Comparison of ENCODE assay signal across 8 cellular contexts in genomic region chr1:2391034-2391384, GRCh38. TPM values are rescaled to one million over a fixed set of nuclear protein-coding genes. Genes with fewer than 3 reads are reported as not detected.
A peak's percentile ranks its signal among the peaks of the same experiment; 100 is the strongest.
DNase-seq lines count a peak whose midpoint lies in the region; ATAC-seq, FAIRE-seq and TF ChIP-seq lines count a peak whose summit lies in the region.

No MANE protein-coding gene starts in this region.

- H3K4me3 ChIP-seq in AG04450 (ENCODE audit: low read depth, low read length) (peak overlapping the region; percentile 82), SJSA1 (peak overlapping the region; percentile 86), endothelial cell of umbilical vein (replicated peaks in 1 of 3; ENCODE audit: insufficient read depth in 1 of 3, low read depth in 1 of 3, low read length in 3 of 3) (peak overlapping the region; percentile 54 to 80 (median 64))

- no peaks in the 10 kb centered on the region for H3K27me3 Mint-ChIP-seq in naive thymus-derived CD8-positive, alpha-beta T cell

- peaks cover 0 to 26% (median 1%) of the 10 kb centered on the region in 3 donors for H3K36me3 Mint-ChIP-seq in naive thymus-derived CD8-positive, alpha-beta T cell

- CTCF ChIA-PET in AG04450 (lab: Charles Lee) (interaction anchor here (0.6 to 1.7 kb wide), 6 partner anchors 9 to 196 kb away, joined by 3 to 8 read pairs (median 6); partner anchors contain the start of gene FAAP20), endothelial cell of umbilical vein (lab: Charles Lee) (interaction anchor here (0.8 to 2.8 kb wide), 9 partner anchors 9 to 1034 kb away, joined by 3 to 36 read pairs (median 4); partner anchors contain the start of gene FAAP20)

- peak overlapping the region; percentile 75 to 90 (median 82) for H3K4me3 Mint-ChIP-seq in naive thymus-derived CD8-positive, alpha-beta T cell

- peaks cover 52% of the 10 kb centered on the region for H3K36me3 ChIP-seq in SJSA1
- peaks cover 0 to 12% of the 10 kb centered on the region in 2 experiments for H3K36me3 ChIP-seq in endothelial cell of umbilical vein (ENCODE audit: control insufficient read depth in 2 of 2, extremely low read depth in 1 of 2, insufficient read depth in 2 of 2, low read length in 2 of 2)

- DNase-seq in AG04450 (ENCODE audit: low read depth, low spot score) (no peak), SJSA1 (ENCODE audit: low read depth in 1 of 2, low spot score in 2 of 2) (no peak), endothelial cell of umbilical vein (ENCODE audit: low read depth, low spot score) (no peak), GM19238 (ENCODE audit: insufficient read length, low spot score) (no peak), SKM-1 treated with dmso at 0.1 percent for 144 hours (lab: John Stamatoyannopoulos, UW; ENCODE audit: unreplicated experiment) (no peak)
- DNase-seq in naive thymus-derived CD8-positive, alpha-beta T cell, result peak in 1 of 10 donors; percentile 31

- H3K9me3 Mint-ChIP-seq in naive thymus-derived CD8-positive, alpha-beta T cell, result no peaks in the 10 kb centered on the region

- H3K4me2 ChIP-seq in endothelial cell of umbilical vein (ENCODE audit: insufficient read depth, low read length), result peak overlapping the region; percentile 27

- TSS peak; percentile 47 for BruUV-seq in endothelial cell of umbilical vein (replicated peaks; lab: Mats Ljungman, UMichigan)

- H4K20me1 ChIP-seq in endothelial cell of umbilical vein (replicated peaks; ENCODE audit: control insufficient read depth, extremely low read depth, insufficient read depth, low read length), result no peaks in the 10 kb centered on the region

- no peaks in the 10 kb centered on the region for H3K9me3 ChIP-seq in AG04450 (ENCODE audit: control insufficient read depth, insufficient read depth, low read length)
- no peaks in the 10 kb centered on the region for H3K9me3 ChIP-seq in SJSA1 (replicated peaks)
- H3K9me3 ChIP-seq in endothelial cell of umbilical vein (replicated peaks; ENCODE audit: control insufficient read depth, insufficient read depth, low read length), result no peaks in the 10 kb centered on the region

- H3K79me2 ChIP-seq in endothelial cell of umbilical vein (ENCODE audit: control insufficient read depth, insufficient read depth, low read length), result peaks cover 35% of the 10 kb centered on the region

- dilution Hi-C loops in endothelial cell of umbilical vein (cut with MboI; ENCODE audit: extremely low pct_ligation_motif_present, low sequenced_read_pairs), result no loop called here

- H2AFZ ChIP-seq in endothelial cell of umbilical vein (ENCODE audit: low read depth, low read length), result peak overlapping the region; percentile 76

- POLR2A ChIA-PET in AG04450 (lab: Yijun Ruan, JAX), result interaction anchor here (0.7 to 1.9 kb wide), 12 partner anchors 10 to 196 kb away, joined by 3 to 12 read pairs (median 4); partner anchors contain the start of genes FAAP20 and PANK4
- POLR2A ChIA-PET in endothelial cell of umbilical vein (lab: Charles Lee), result interaction anchor here (0.8 kb wide), 1 partner anchor 163 kb away, joined by 3 read pairs; no protein-coding TSS in a partner anchor
- POLR2A ChIA-PET in naive thymus-derived CD8-positive, alpha-beta T cell (lab: Charles Lee), result interaction anchor here (1.0 to 2.7 kb wide), 20 partner anchors 9 to 242 kb away, joined by 3 to 16 read pairs (median 9); partner anchors contain the start of genes FAAP20, PANK4, PEX10 and PRXL2B

- TF ChIP-seq POLR2A in GM18505 (IDR thresholded peaks at IDR 0.05; ENCODE audit: borderline replicate concordance, extremely low read depth, insufficient read depth, insufficient read length) (no peak), endothelial cell of umbilical vein (IDR thresholded peaks at IDR 0.05; ENCODE audit: low read depth, low read length) (no peak)

- peaks cover 22 to 43% (median 37%) of the 10 kb centered on the region in 4 donors for H3K4me1 Mint-ChIP-seq in naive thymus-derived CD8-positive, alpha-beta T cell

- TF ChIP-seq CTCF in AG04450 (IDR thresholded peaks at IDR 0.05; ENCODE audit: low read depth, low read length) (no peak), endothelial cell of umbilical vein (IDR thresholded peaks at IDR 0.05; ENCODE audit: extremely low read depth in 1 of 2, insufficient read depth in 1 of 2, low read depth in 1 of 2, low read length in 2 of 2) (no peak)

- no peak overlapping the region for H3K27ac ChIP-seq in AG04450 (ENCODE audit: low read depth, low read length)
- peak overlapping the region; percentile 7; the same call in 1 of the 2 replicates for H3K27ac ChIP-seq in SJSA1
- peak overlapping the region; percentile 77 for H3K27ac ChIP-seq in endothelial cell of umbilical vein (ENCODE audit: insufficient read depth, low read depth, low read length)

- FAIRE-seq in endothelial cell of umbilical vein (lab: Jason Lieb, UNC), result no peak

- peaks cover 23% of the 10 kb centered on the region for H3K4me1 ChIP-seq in SJSA1 (replicated peaks)
- H3K4me1 ChIP-seq in endothelial cell of umbilical vein (ENCODE audit: control insufficient read depth, extremely low read depth, insufficient read depth, low read length), result peaks cover 16% of the 10 kb centered on the region

- ATAC-seq in GM18505 (IDR thresholded peaks at IDR 0.05; ENCODE audit: unreplicated experiment), result peak; percentile 11
- ATAC-seq in HG03025 (IDR thresholded peaks at IDR 0.05; ENCODE audit: low FRiP score, unreplicated experiment), result peak; percentile 9
- no peak for ATAC-seq in naive thymus-derived CD8-positive, alpha-beta T cell

- peak overlapping the region; percentile 84 for H3K9ac ChIP-seq in endothelial cell of umbilical vein (replicated peaks; ENCODE audit: extremely low read depth, insufficient read depth, low read length)

- H3K9me1 ChIP-seq in endothelial cell of umbilical vein (replicated peaks; ENCODE audit: control insufficient read depth, extremely low read depth, insufficient read depth, low read length), result no peaks in the 10 kb centered on the region

- intact Hi-C loops in endothelial cell of umbilical vein (cut with micrococcal nuclease), result loop anchor here (1.0 to 2.0 kb wide), 5 partner anchors 10 to 258 kb away; partner anchors contain the start of genes FAAP20 and PEX10

- peak overlapping the region in 2 of 10 donors; percentile 70 to 91 for H3K27ac Mint-ChIP-seq in naive thymus-derived CD8-positive, alpha-beta T cell

- no peaks in the 10 kb centered on the region for H3K27me3 ChIP-seq in AG04450 (ENCODE audit: control insufficient read depth, insufficient read depth, low read length)
- no peaks in the 10 kb centered on the region for H3K27me3 ChIP-seq in SJSA1 (replicated peaks)
- H3K27me3 ChIP-seq in endothelial cell of umbilical vein (ENCODE audit: control insufficient read depth in 2 of 2, insufficient read depth in 2 of 2, low read length in 2 of 2), result no peaks in the 10 kb centered on the region

TF ChIP-seq in endothelial cell of umbilical vein, 7 proteins besides CTCF, POLR2A, EP300 and RAD21 (continues in another document):
- TF ChIP-seq POLR2AphosphoS5 (IDR thresholded peaks at IDR 0.05; ENCODE audit: insufficient read depth, low read depth, low read length) (no peak), MYC (IDR thresholded peaks at IDR 0.05; ENCODE audit: low read depth, low read length) (no peak)

RNA-seq across cellular contexts. Expression of gene MORN1, which starts 0.3 kb away (rescaled TPM):
- polyA plus RNA-seq in AG04450 (2011; rRNA removed) (3.0 and 3.6 TPM in 2 replicates), endothelial cell of umbilical vein (3.1 and 4.3 TPM in 2 replicates)
- polyA minus RNA-seq in AG04450 (2011; rRNA and poly(A)+ RNA removed), result 8.1 and 11.0 TPM in 2 replicates
- 2.3 and 5.0 TPM in 2 replicates for total RNA-seq in SJSA1 (2014; rRNA removed; shearing (Covaris generic))
- total RNA-seq in endothelial cell of umbilical vein, result 6.4 and 6.5 TPM in 2 replicates
- 2.6 and 3.0 TPM in 2 replicates for polyA plus RNA-seq in endothelial cell of umbilical vein (2011; cell fraction: cytosol; rRNA removed)
- polyA plus RNA-seq in endothelial cell of umbilical vein (2011; cell fraction: nucleus; rRNA removed), result 9.5 and 10.2 TPM in 2 replicates
- polyA plus RNA-seq in endothelial cell of umbilical vein (2012), result 1.9 and 2.6 TPM in 2 replicates
- 4.0 and 6.7 TPM in 2 replicates for polyA minus RNA-seq in endothelial cell of umbilical vein
- polyA minus RNA-seq in endothelial cell of umbilical vein (2011; cell fraction: cytosol; rRNA and poly(A)+ RNA removed), result 11.6 TPM
- polyA minus RNA-seq in endothelial cell of umbilical vein (2011; cell fraction: nucleus; rRNA and poly(A)+ RNA removed), result 6.7 and 7.6 TPM in 2 replicates
- 10 to 100 TPM; 14.5 to 18.8 TPM for total RNA-seq in naive thymus-derived CD8-positive, alpha-beta T cell
- polyA plus RNA-seq in naive thymus-derived CD8-positive, alpha-beta T cell, result 1 to 10 TPM; 4.3 to 7.1 (median 5.0) TPM

RNA-seq across cellular contexts. Expression of gene RER1, which starts 0.6 kb away (rescaled TPM):
- 312 and 324 TPM in 2 replicates for polyA plus RNA-seq in AG04450 (2011; rRNA removed)
- polyA minus RNA-seq in AG04450 (2011; rRNA and poly(A)+ RNA removed), result 243 and 249 TPM in 2 replicates
- total RNA-seq in SJSA1 (2014; rRNA removed; shearing (Covaris generic)), result 90.3 and 269 TPM in 2 replicates
- total RNA-seq in endothelial cell of umbilical vein, result 174 and 179 TPM in 2 replicates
- polyA plus RNA-seq in endothelial cell of umbilical vein, result 249 and 292 TPM in 2 replicates
- polyA plus RNA-seq in endothelial cell of umbilical vein (2011; cell fraction: cytosol; rRNA removed), result 172 and 180 TPM in 2 replicates
- 248 and 277 TPM in 2 replicates for polyA plus RNA-seq in endothelial cell of umbilical vein (2011; cell fraction: nucleus; rRNA removed)
- polyA plus RNA-seq in endothelial cell of umbilical vein (2012), result 123 and 155 TPM in 2 replicates
- 283 and 344 TPM in 2 replicates for polyA minus RNA-seq in endothelial cell of umbilical vein
- 63.2 TPM for polyA minus RNA-seq in endothelial cell of umbilical vein (2011; cell fraction: cytosol; rRNA and poly(A)+ RNA removed)
- 42.0 and 63.0 TPM in 2 replicates for polyA minus RNA-seq in endothelial cell of umbilical vein (2011; cell fraction: nucleus; rRNA and poly(A)+ RNA removed)
- total RNA-seq in naive thymus-derived CD8-positive, alpha-beta T cell, result 100 to 1,000 TPM; 131 to 139 TPM
- polyA plus RNA-seq in naive thymus-derived CD8-positive, alpha-beta T cell, result 100 to 1,000 TPM; 118 to 146 (median 126) TPM

RNA-seq across cellular contexts. Expression of gene PEX10, which starts 21.4 kb away (rescaled TPM):
- polyA plus RNA-seq in AG04450 (2011; rRNA removed) (11.9 and 14.4 TPM in 2 replicates), endothelial cell of umbilical vein (25.1 and 31.5 TPM in 2 replicates)
- polyA minus RNA-seq in AG04450 (2011; rRNA and poly(A)+ RNA removed), result 9.0 and 9.1 TPM in 2 replicates
- 29.3 and 37.3 TPM in 2 replicates for total RNA-seq in SJSA1 (2014; rRNA removed; shearing (Covaris generic))
- total RNA-seq in endothelial cell of umbilical vein, result 23.0 and 26.7 TPM in 2 replicates
- polyA plus RNA-seq in endothelial cell of umbilical vein (2011; cell fraction: cytosol; rRNA removed), result 20.0 and 25.0 TPM in 2 replicates
- 17.1 and 17.6 TPM in 2 replicates for polyA plus RNA-seq in endothelial cell of umbilical vein (2011; cell fraction: nucleus; rRNA removed)
- 15.0 and 16.1 TPM in 2 replicates for polyA plus RNA-seq in endothelial cell of umbilical vein (2012)
- 14.5 and 18.2 TPM in 2 replicates for polyA minus RNA-seq in endothelial cell of umbilical vein
- polyA minus RNA-seq in endothelial cell of umbilical vein (2011; cell fraction: cytosol; rRNA and poly(A)+ RNA removed), result 15.8 TPM
- 9.1 and 13.8 TPM in 2 replicates for polyA minus RNA-seq in endothelial cell of umbilical vein (2011; cell fraction: nucleus; rRNA and poly(A)+ RNA removed)
- total RNA-seq in naive thymus-derived CD8-positive, alpha-beta T cell, result 10 to 100 TPM; 15.5 to 20.1 TPM
- polyA plus RNA-seq in naive thymus-derived CD8-positive, alpha-beta T cell, result 10 to 100 TPM in 1 of 3 donors, 1 to 10 TPM in 2; 7.5 to 10.4 (median 9.1) TPM

Comparison
In these comparisons a context has a peak if more than half of its experiments do, and no peak if none do; other contexts are left out.
1. ATAC-seq: peak in GM18505 (single experiment) and HG03025 (single experiment); none in naive thymus-derived CD8-positive, alpha-beta T cell (0 of 2).
2. Peak in every context shown above with its lines, with median percentiles within 50 percentile points of each other: H3K4me3 ChIP-seq.